1 cellular context compared by ENCODE assay signal in genomic region chr9:130590305-130590704, GRCh38.
TF ChIP-seq lines count a peak whose summit lies in the region.

No MANE protein-coding gene starts in this region.

TF ChIP-seq in HepG2, 621 proteins besides CTCF, POLR2A, EP300 and RAD21 (continued from another document):
- TF ChIP-seq, protein P1, sequence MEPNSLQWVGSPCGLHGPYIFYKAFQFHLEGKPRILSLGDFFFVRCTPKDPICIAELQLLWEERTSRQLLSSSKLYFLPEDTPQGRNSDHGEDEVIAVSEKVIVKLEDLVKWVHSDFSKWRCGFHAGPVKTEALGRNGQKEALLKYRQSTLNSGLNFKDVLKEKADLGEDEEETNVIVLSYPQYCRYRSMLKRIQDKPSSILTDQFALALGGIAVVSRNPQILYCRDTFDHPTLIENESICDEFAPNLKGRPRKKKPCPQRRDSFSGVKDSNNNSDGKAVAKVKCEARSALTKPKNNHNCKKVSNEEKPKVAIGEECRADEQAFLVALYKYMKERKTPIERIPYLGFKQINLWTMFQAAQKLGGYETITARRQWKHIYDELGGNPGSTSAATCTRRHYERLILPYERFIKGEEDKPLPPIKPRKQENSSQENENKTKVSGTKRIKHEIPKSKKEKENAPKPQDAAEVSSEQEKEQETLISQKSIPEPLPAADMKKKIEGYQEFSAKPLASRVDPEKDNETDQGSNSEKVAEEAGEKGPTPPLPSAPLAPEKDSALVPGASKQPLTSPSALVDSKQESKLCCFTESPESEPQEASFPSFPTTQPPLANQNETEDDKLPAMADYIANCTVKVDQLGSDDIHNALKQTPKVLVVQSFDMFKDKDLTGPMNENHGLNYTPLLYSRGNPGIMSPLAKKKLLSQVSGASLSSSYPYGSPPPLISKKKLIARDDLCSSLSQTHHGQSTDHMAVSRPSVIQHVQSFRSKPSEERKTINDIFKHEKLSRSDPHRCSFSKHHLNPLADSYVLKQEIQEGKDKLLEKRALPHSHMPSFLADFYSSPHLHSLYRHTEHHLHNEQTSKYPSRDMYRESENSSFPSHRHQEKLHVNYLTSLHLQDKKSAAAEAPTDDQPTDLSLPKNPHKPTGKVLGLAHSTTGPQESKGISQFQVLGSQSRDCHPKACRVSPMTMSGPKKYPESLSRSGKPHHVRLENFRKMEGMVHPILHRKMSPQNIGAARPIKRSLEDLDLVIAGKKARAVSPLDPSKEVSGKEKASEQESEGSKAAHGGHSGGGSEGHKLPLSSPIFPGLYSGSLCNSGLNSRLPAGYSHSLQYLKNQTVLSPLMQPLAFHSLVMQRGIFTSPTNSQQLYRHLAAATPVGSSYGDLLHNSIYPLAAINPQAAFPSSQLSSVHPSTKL (CRISPR knock-in tag; IDR thresholded peaks at IDR 0.05) = peak; percentile 82
- no peak for TF ChIP-seq ELF3 (CRISPR knock-in tag; IDR thresholded peaks at IDR 0.05)
- no peak for TF ChIP-seq SP1 (IDR thresholded peaks at IDR 0.05)
- no peak for TF ChIP-seq SP1 (CRISPR knock-in tag; IDR thresholded peaks at IDR 0.05)
- 0 out of 2 replicates have a peak, but pooled peaks have one; percentile 31 for TF ChIP-seq RARA (CRISPR knock-in tag; IDR thresholded peaks at IDR 0.05)
- no peak for TF ChIP-seq SP5 (CRISPR knock-in tag; IDR thresholded peaks at IDR 0.05; ENCODE audit: borderline replicate concordance, low read depth)
- TF ChIP-seq SALL1 (CRISPR knock-in tag; IDR thresholded peaks at IDR 0.05) = peak; percentile 11; the same call in 1 of the 2 replicates
- TF ChIP-seq ETV6 (CRISPR knock-in tag; conservative IDR thresholded peaks at IDR 0.05) = no peak
- TF ChIP-seq, protein P2, sequence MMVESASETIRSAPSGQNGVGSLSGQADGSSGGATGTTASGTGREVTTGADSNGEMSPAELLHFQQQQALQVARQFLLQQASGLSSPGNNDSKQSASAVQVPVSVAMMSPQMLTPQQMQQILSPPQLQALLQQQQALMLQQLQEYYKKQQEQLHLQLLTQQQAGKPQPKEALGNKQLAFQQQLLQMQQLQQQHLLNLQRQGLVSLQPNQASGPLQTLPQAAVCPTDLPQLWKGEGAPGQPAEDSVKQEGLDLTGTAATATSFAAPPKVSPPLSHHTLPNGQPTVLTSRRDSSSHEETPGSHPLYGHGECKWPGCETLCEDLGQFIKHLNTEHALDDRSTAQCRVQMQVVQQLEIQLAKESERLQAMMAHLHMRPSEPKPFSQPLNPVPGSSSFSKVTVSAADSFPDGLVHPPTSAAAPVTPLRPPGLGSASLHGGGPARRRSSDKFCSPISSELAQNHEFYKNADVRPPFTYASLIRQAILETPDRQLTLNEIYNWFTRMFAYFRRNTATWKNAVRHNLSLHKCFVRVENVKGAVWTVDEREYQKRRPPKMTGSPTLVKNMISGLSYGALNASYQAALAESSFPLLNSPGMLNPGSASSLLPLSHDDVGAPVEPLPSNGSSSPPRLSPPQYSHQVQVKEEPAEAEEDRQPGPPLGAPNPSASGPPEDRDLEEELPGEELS (CRISPR knock-in tag; IDR thresholded peaks at IDR 0.05) = peak; percentile 61; the same call in 1 of the 2 replicates
- 0 out of 2 replicates have a peak, but pooled peaks have one; percentile 40 for TF ChIP-seq ZNF652 (CRISPR knock-in tag; IDR thresholded peaks at IDR 0.05; ENCODE audit: borderline replicate concordance, low read depth)
- no peak for TF ChIP-seq ZNF441 (CRISPR knock-in tag; IDR thresholded peaks at IDR 0.05; ENCODE audit: borderline replicate concordance)
- no peak for TF ChIP-seq POLR2G (IDR thresholded peaks at IDR 0.05; ENCODE audit: low read depth, low read length)
- TF ChIP-seq SMARCC2 (IDR thresholded peaks at IDR 0.05) = no peak
- no peak for TF ChIP-seq RNF219 (CRISPR knock-in tag; IDR thresholded peaks at IDR 0.05)
- peak; percentile 31; the same call in 1 of the 2 replicates for TF ChIP-seq ZNF710 (CRISPR knock-in tag; IDR thresholded peaks at IDR 0.05; ENCODE audit: borderline replicate concordance)
